Comparison of ENCODE assay signal across 19 cellular contexts in genomic region chr4:142475663-142476062, GRCh38.
A peak's percentile ranks its signal among the peaks of the same experiment; 100 is the strongest.
DNase-seq lines count a peak whose midpoint lies in the region; ATAC-seq, FAIRE-seq and TF ChIP-seq lines count a peak whose summit lies in the region.
"Had no signal": no experiment of that assay in that cellular context is flagged by ENCODE, and none has a peak within 500 bp of the region (broad histone marks: within the 10 kb centered on the region; RNA-seq: fewer than 3 reads in every experiment).

No MANE protein-coding gene starts in this region.

- H4K20me1 ChIP-seq in mammary epithelial cell (ENCODE audit: insufficient read depth, low read length) (no peaks in the 10 kb centered on the region), keratinocyte (ENCODE audit: control insufficient read depth, extremely low read depth, insufficient read depth, low read length) (no peaks in the 10 kb centered on the region)

- peak; percentile 28 for DNase-seq in EL
- DNase-seq in NCI-H2029 (lab: John Stamatoyannopoulos, UW) = peak; percentile 68
- DNase-seq in mammary epithelial cell = peak; percentile 66
- DNase-seq in keratinocyte (ENCODE audit: low read depth, low spot score) = no peak
- no peak for DNase-seq in AG08396 (ENCODE audit: low spot score)
- DNase-seq: activated CD4-positive, alpha-beta T cell treated with anti-CD3 and anti-CD28 coated beads for 48 hours; activated CD8-positive, alpha-beta memory T cell treated with anti-CD3 and anti-CD28 coated beads, Interleukin-2, amount 50 U/mL, for 4 hours; activated naive CD4-positive, alpha-beta T cell; cortex of kidney; DMS79 treated with DMSO at 0.1 percent for 48 hours; heart left ventricle; immature natural killer cell; NCI-H2081 treated with DMSO at 0.1 percent for 48 hours; NCI-H82; stimulated activated naive CD4-positive, alpha-beta T cell had no signal

- FAIRE-seq in keratinocyte (lab: Jason Lieb, UNC) = peak; percentile 29
- FAIRE-seq: RCC 7860 had no signal

- no peak for TF ChIP-seq CTCF in mammary epithelial cell (conservative IDR thresholded peaks at IDR 0.05 in 1 of 2, IDR thresholded peaks at IDR 0.05 in 1 of 2; ENCODE audit: extremely low read depth in 1 of 2, insufficient read depth in 1 of 2, low read depth in 1 of 2, low read length in 2 of 2)
- no peak for TF ChIP-seq CTCF in keratinocyte (optimal IDR thresholded peaks at IDR 0.05 in 1 of 3, IDR thresholded peaks at IDR 0.05 in 1 of 3, conservative IDR thresholded peaks at IDR 0.05 in 1 of 3; ENCODE audit: extremely low read depth in 1 of 3, insufficient read depth in 2 of 3, low read length in 3 of 3)

- H3K27ac ChIP-seq in mammary epithelial cell (ENCODE audit: insufficient read depth, low read depth, low read length) (no peak overlapping the region), keratinocyte (ENCODE audit: control insufficient read depth, insufficient read depth, low read length) (no peak overlapping the region)
- H3K27ac ChIP-seq: heart left ventricle, tibial nerve had no signal

- no peak overlapping the region for H3K9ac ChIP-seq in mammary epithelial cell (ENCODE audit: insufficient read depth, low read length)
- H3K9ac ChIP-seq in keratinocyte (ENCODE audit: control insufficient read depth, extremely low read depth, insufficient read depth, low read length) = no peak overlapping the region

- no peaks in the 10 kb centered on the region for H3K36me3 ChIP-seq in mammary epithelial cell (ENCODE audit: insufficient read depth, low read length)
- H3K36me3 ChIP-seq in keratinocyte (ENCODE audit: control insufficient read depth in 2 of 2, extremely low read depth in 1 of 2, insufficient read depth in 2 of 2, low read length in 2 of 2) = no peaks in the 10 kb centered on the region
- H3K36me3 ChIP-seq: heart left ventricle, tibial nerve had no signal

- no peaks in the 10 kb centered on the region for H3K9me1 ChIP-seq in keratinocyte (ENCODE audit: control insufficient read depth, extremely low read depth, insufficient read depth, low read length)

- H2AFZ ChIP-seq in mammary epithelial cell (ENCODE audit: low read depth, low read length) = no peak overlapping the region
- H2AFZ ChIP-seq in keratinocyte (ENCODE audit: control insufficient read depth, low read length) = no peak overlapping the region

- H3K4me1 ChIP-seq in mammary epithelial cell (ENCODE audit: insufficient read depth, low read length) (peaks cover 29% of the 10 kb centered on the region), keratinocyte (ENCODE audit: control insufficient read depth, extremely low read depth, insufficient read depth, low read length) (peaks cover 8% of the 10 kb centered on the region)
- H3K4me1 ChIP-seq: tibial nerve had no signal

- CTCF ChIA-PET in mammary epithelial cell (lab: Charles Lee; ENCODE audit: low non-redundant PET) = no interaction called here

- 88% methylated on average over 2 of the region's 2 CpGs for WGBS in mammary epithelial cell (ENCODE audit: low coverage, missing lambda C conversion rate)

- no peak overlapping the region for H3K4me3 ChIP-seq in mammary epithelial cell (replicated peaks in 1 of 3; ENCODE audit: insufficient read depth in 1 of 3, low read depth in 2 of 3, low read length in 3 of 3)
- no peak overlapping the region for H3K4me3 ChIP-seq in keratinocyte (ENCODE audit: control insufficient read depth in 2 of 3, extremely low read depth in 1 of 3, insufficient read depth in 2 of 3, low read depth in 1 of 3, low read length in 3 of 3)
- H3K4me3 ChIP-seq: heart left ventricle, tibial nerve had no signal

- no peak overlapping the region for H3K4me2 ChIP-seq in mammary epithelial cell (ENCODE audit: insufficient read depth, low read depth, low read length)
- no peak overlapping the region for H3K4me2 ChIP-seq in keratinocyte (ENCODE audit: control insufficient read depth, extremely low read depth, insufficient read depth, low read depth, low read length)

- intact Hi-C loops in mammary epithelial cell (cut with micrococcal nuclease) = loop anchor here (2.0 to 10.0 kb wide), 2 partner anchors 71 to 249 kb away; no protein-coding TSS in a partner anchor

- H3K79me2 ChIP-seq in mammary epithelial cell (ENCODE audit: insufficient read depth, low read length) = peaks cover 5% of the 10 kb centered on the region
- H3K79me2 ChIP-seq in keratinocyte (ENCODE audit: control insufficient read depth, insufficient read depth, low read length) = no peaks in the 10 kb centered on the region

- no TSS peak for BruUV-seq in mammary epithelial cell (replicated peaks; lab: Mats Ljungman, UMichigan)

- H3K9me3 ChIP-seq in mammary epithelial cell (replicated peaks; ENCODE audit: insufficient read depth, low read length) (no peaks in the 10 kb centered on the region), keratinocyte (ENCODE audit: control insufficient read depth, low read depth, low read length) (no peaks in the 10 kb centered on the region)
- H3K9me3 ChIP-seq: heart left ventricle, tibial nerve had no signal

- no peak for ATAC-seq in GM18868 (IDR thresholded peaks at IDR 0.05; ENCODE audit: unreplicated experiment)
- ATAC-seq in GM18517 (IDR thresholded peaks at IDR 0.05; ENCODE audit: unreplicated experiment) = no peak
- ATAC-seq: heart left ventricle had no signal

- dilution Hi-C loops in mammary epithelial cell (cut with HindIII; ENCODE audit: low sequenced_read_pairs) (no loop called here), keratinocyte (cut with MboI; ENCODE audit: extremely low pct_ligation_motif_present, low sequenced_read_pairs) (no loop called here)

- in situ Hi-C loops in mammary epithelial cell (cut with MboI; ENCODE audit: low sequenced_read_pairs in 2 of 2) = no loop called here

- H3K27me3 ChIP-seq in mammary epithelial cell (ENCODE audit: insufficient read depth, low read length) (no peaks in the 10 kb centered on the region), keratinocyte (ENCODE audit: control insufficient read depth, extremely low read depth, insufficient read depth, low read length) (no peaks in the 10 kb centered on the region)
- H3K27me3 ChIP-seq: heart left ventricle, tibial nerve had no signal

Comparison
In these comparisons a context has a peak if more than half of its experiments do, and no peak if none do; other contexts are left out.
1. DNase-seq: peak in EL (single experiment), NCI-H2029 (single experiment) and mammary epithelial cell (single experiment); none in keratinocyte (single experiment) and AG08396 (single experiment).